Comparison of ENCODE assay signal across 13 cellular contexts in the genomic region with DNA sequence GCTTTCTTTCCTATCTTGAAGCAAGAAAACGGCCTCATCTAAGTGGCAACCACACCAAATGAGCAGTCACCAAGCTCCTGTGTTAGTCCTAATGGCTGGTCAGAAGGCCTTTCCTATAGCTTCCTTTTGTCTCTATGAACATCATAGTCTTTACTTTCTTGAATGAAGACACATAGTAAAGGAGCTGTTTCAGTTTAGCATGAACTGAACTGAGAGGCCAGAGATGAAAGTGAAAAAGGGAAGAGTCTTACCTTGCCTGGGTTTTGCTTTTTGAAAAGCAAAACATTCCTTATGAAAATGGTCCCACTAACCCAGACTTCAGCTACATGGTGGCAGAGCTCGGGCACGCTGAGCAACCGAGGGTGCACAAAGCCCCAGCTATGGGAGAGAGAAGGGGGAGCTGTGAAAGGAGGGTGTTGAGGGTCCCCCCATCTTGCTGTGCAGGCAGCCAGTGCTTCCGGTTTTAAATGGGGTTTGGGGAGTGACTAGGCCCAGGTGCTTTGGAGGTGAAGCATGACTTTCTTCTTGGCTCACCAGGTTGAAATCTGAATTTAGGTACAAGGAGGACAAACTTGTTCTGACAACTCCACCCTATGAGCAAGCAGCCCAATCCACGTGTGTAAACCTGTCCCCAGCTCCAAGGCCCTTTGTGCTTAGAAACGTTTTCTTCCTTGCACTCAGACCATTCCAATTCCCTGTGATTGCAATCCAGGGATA. TPM values are rescaled to one million over a fixed set of nuclear protein-coding genes. Genes with fewer than 3 reads are reported as not detected.
DNase-seq lines count a peak whose midpoint lies in the region; ATAC-seq, FAIRE-seq and TF ChIP-seq lines count a peak whose summit lies in the region.
"Had no signal": no experiment of that assay in that cellular context is flagged by ENCODE, and none has a peak within 500 bp of the region (broad histone marks: within the 10 kb centered on the region; RNA-seq: fewer than 3 reads in every experiment).

No MANE protein-coding gene starts in this region.

- no peaks in the 10 kb centered on the region for H3K9me3 ChIP-seq in ascending aorta

- H3K9me3 Mint-ChIP-seq in activated CD4-positive, alpha-beta memory T cell treated with anti-CD3 and anti-CD28 coated beads, Interleukin-2, amount 10 ng/mL, durations not matched to agents 7 days and 5 days: no peaks in the 10 kb centered on the region
- H3K9me3 Mint-ChIP-seq: natural killer cell had no signal

- ATAC-seq in GM21447 (IDR thresholded peaks at IDR 0.05; ENCODE audit: unreplicated experiment) (peak; percentile 55), GM18505 (IDR thresholded peaks at IDR 0.05; ENCODE audit: unreplicated experiment) (no peak)
- ATAC-seq: natural killer cell had no signal

- no peaks in the 10 kb centered on the region for H3K27me3 ChIP-seq in ascending aorta

- TF ChIP-seq POLR2A in GM18505 (IDR thresholded peaks at IDR 0.05; ENCODE audit: borderline replicate concordance, extremely low read depth, insufficient read depth, insufficient read length): no peak

- no peak overlapping the region for H3K27ac ChIP-seq in ascending aorta
- H3K27ac ChIP-seq: C4-2B had no signal

- no peak overlapping the region for H3K4me3 Mint-ChIP-seq in activated CD4-positive, alpha-beta memory T cell treated with anti-CD3 and anti-CD28 coated beads, Interleukin-2, amount 10 ng/mL, durations not matched to agents 7 days and 5 days
- H3K4me3 Mint-ChIP-seq: natural killer cell had no signal

- no peaks in the 10 kb centered on the region for H3K4me1 ChIP-seq in ascending aorta

- H3K27me3 Mint-ChIP-seq in activated CD4-positive, alpha-beta memory T cell treated with anti-CD3 and anti-CD28 coated beads, Interleukin-2, amount 10 ng/mL, durations not matched to agents 7 days and 5 days: no peaks in the 10 kb centered on the region

- FAIRE-seq in RCC 7860 (lab: Jason Lieb, UNC): no peak

- H3K27ac Mint-ChIP-seq in activated CD4-positive, alpha-beta memory T cell treated with anti-CD3 and anti-CD28 coated beads, Interleukin-2, amount 10 ng/mL, durations not matched to agents 7 days and 5 days: peak overlapping the region; percentile 52

- DNase-seq in GM10248 (ENCODE audit: extremely low spot score) (peak; percentile 63), posterior vena cava (ENCODE audit: low spot score) (peak; percentile 17), ascending aorta (ENCODE audit: low spot score in 2 of 2) (no peak), RCC 7860 (ENCODE audit: low spot score) (no peak), NCI-H2196 (lab: John Stamatoyannopoulos, UW; ENCODE audit: unreplicated experiment) (no peak)
- no peak for DNase-seq in activated CD4-positive, alpha-beta memory T cell treated with anti-CD3 and anti-CD28 coated beads, Interleukin-2, amount 10 ng/mL, durations not matched to agents 7 days and 5 days
- DNase-seq: activated CD4-positive, alpha-beta T cell treated with anti-CD3 and anti-CD28 coated beads for 1 hour; activated naive CD4-positive, alpha-beta T cell treated with Interleukin-2 at 50 U/mL for 16 hours; natural killer cell; NCI-H526 had no signal

- POLR2A ChIA-PET in GM10248 (lab: Yijun Ruan, JAX): interaction anchor here (0.5 to 1.2 kb wide), 2 partner anchors 9 to 434 kb away, joined by 3 to 4 read pairs; a partner anchor contains a TSS
- POLR2A ChIA-PET in activated CD4-positive, alpha-beta memory T cell treated with anti-CD3 and anti-CD28 coated beads, Interleukin-2, amount 10 ng/mL, durations not matched to agents 7 days and 5 days (lab: Charles Lee): interaction anchor here (2.1 kb wide), 1 partner anchor 8 kb away, joined by 10 read pairs; a partner anchor contains a TSS

- intact Hi-C loops in posterior vena cava (cut with DNase I): no loop called here
- intact Hi-C loops in ascending aorta (cut with DNase I): no loop called here

- H3K4me1 Mint-ChIP-seq in activated CD4-positive, alpha-beta memory T cell treated with anti-CD3 and anti-CD28 coated beads, Interleukin-2, amount 10 ng/mL, durations not matched to agents 7 days and 5 days: peaks cover 5% of the 10 kb centered on the region

- TF ChIP-seq CTCF in GM10248 (IDR thresholded peaks at IDR 0.05; ENCODE audit: control extremely low read depth, extremely low read depth, low read depth, missing control alignments) (no peak), ascending aorta (IDR thresholded peaks at IDR 0.05) (no peak)

- peaks cover 69% of the 10 kb centered on the region for H3K36me3 Mint-ChIP-seq in activated CD4-positive, alpha-beta memory T cell treated with anti-CD3 and anti-CD28 coated beads, Interleukin-2, amount 10 ng/mL, durations not matched to agents 7 days and 5 days (ENCODE audit: low read depth)

- H3K4me3 ChIP-seq in ascending aorta: no peak overlapping the region

- peaks cover 80 to 94% of the 10 kb centered on the region in 2 donors for H3K36me3 ChIP-seq in ascending aorta

- CTCF ChIA-PET in GM10248 (lab: Yijun Ruan, JAX): interaction anchor here (0.7 to 6.3 kb wide), 10 partner anchors 9 to 411 kb away, joined by 3 to 66 read pairs (median 4); a partner anchor contains a TSS
- CTCF ChIA-PET in activated CD4-positive, alpha-beta memory T cell treated with anti-CD3 and anti-CD28 coated beads, Interleukin-2, amount 10 ng/mL, durations not matched to agents 7 days and 5 days (lab: Charles Lee): interaction anchor here (0.9 to 7.1 kb wide), 2 partner anchors 9 to 174 kb away, joined by 3 to 37 read pairs; a partner anchor contains a TSS

RNA-seq across cellular contexts. Expression of a gene that starts 9.1 kb away (rescaled TPM):
- 10 to 100 TPM; 14.7 to 16.1 TPM for total RNA-seq in activated CD4-positive, alpha-beta memory T cell treated with anti-CD3 and anti-CD28 coated beads, Interleukin-2, amount 10 ng/mL, durations not matched to agents 7 days and 5 days
- 1 to 10 TPM; 4.1 to 4.7 TPM for total RNA-seq in posterior vena cava
- 2.9 TPM for total RNA-seq in ascending aorta

RNA-seq across cellular contexts. Expression of a gene that starts 19.8 kb away (rescaled TPM):
- 10 to 100 TPM; 52.2 to 53.8 TPM for total RNA-seq in activated CD4-positive, alpha-beta memory T cell treated with anti-CD3 and anti-CD28 coated beads, Interleukin-2, amount 10 ng/mL, durations not matched to agents 7 days and 5 days
- total RNA-seq in posterior vena cava: 10 to 100 TPM; 27.5 to 28.5 TPM
- 15.8 TPM for total RNA-seq in ascending aorta

RNA-seq across cellular contexts. Expression of a gene that starts 22.5 kb away (rescaled TPM):
- 10 to 100 TPM; 73.9 to 75.5 TPM for total RNA-seq in activated CD4-positive, alpha-beta memory T cell treated with anti-CD3 and anti-CD28 coated beads, Interleukin-2, amount 10 ng/mL, durations not matched to agents 7 days and 5 days
- 10 to 100 TPM; 34.6 to 42.0 TPM for total RNA-seq in posterior vena cava
- 51.3 TPM for total RNA-seq in ascending aorta

RNA-seq across cellular contexts. Expression of a gene that starts 22.8 kb away (rescaled TPM):
- 10 to 100 TPM; 53.3 to 56.3 TPM for total RNA-seq in activated CD4-positive, alpha-beta memory T cell treated with anti-CD3 and anti-CD28 coated beads, Interleukin-2, amount 10 ng/mL, durations not matched to agents 7 days and 5 days
- 10 to 100 TPM; 32.9 to 39.9 TPM for total RNA-seq in posterior vena cava
- 10.5 TPM for total RNA-seq in ascending aorta

RNA-seq across cellular contexts. Expression of a gene that starts 24.7 kb away (rescaled TPM):
- total RNA-seq in activated CD4-positive, alpha-beta memory T cell treated with anti-CD3 and anti-CD28 coated beads, Interleukin-2, amount 10 ng/mL, durations not matched to agents 7 days and 5 days: 10 to 100 TPM; 80.1 to 84.3 TPM
- total RNA-seq in posterior vena cava: 10 to 100 TPM; 34.0 TPM
- total RNA-seq in ascending aorta: 10.9 TPM

Comparison
In these comparisons a context has a peak if more than half of its experiments do, and no peak if none do; other contexts are left out.
1. DNase-seq: peak in GM10248 (single experiment) and posterior vena cava (single experiment); none in activated CD4-positive, alpha-beta memory T cell treated with anti-CD3 and anti-CD28 coated beads, Interleukin-2, amount 10 ng/mL, durations not matched to agents 7 days and 5 days (single experiment), ascending aorta (0 of 2), RCC 7860 (single experiment) and NCI-H2196 (single experiment).